1 cellular context compared by ENCODE assay signal in the genomic region with DNA sequence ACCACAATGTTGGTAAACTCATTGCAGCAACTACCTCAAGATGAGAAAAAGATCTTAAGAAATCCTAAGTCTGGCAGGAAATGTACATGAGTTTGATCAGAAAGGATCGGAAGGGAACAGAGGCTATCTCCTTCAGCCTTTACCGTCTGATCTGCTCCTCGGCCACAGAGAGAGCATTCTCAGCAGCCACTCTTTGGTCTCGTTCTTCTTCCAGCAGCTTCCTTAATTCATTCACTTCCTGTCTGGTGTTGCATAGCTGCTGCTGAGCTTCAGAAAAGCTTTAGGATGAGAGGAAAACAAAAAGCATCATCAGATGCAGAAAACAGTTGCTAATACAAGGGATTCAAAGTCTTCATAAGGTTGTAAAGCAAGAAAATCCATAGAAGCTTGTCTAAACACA.
TF ChIP-seq lines count a peak whose summit lies in the region.

No MANE protein-coding gene starts in this region.

TF ChIP-seq in HepG2, 621 proteins besides CTCF, POLR2A, EP300 and RAD21:
- TF ChIP-seq ZNF407 (CRISPR knock-in tag; IDR thresholded peaks at IDR 0.05; ENCODE audit: not compliant biosample characterization) (no peak), ZBTB7B (CRISPR knock-in tag; IDR thresholded peaks at IDR 0.05) (no peak), ARHGAP35 (CRISPR knock-in tag; IDR thresholded peaks at IDR 0.05; ENCODE audit: borderline replicate concordance) (no peak), RNF2 (conservative IDR thresholded peaks at IDR 0.05; ENCODE audit: low read depth) (no peak), ZNF17 (CRISPR knock-in tag; IDR thresholded peaks at IDR 0.05) (no peak), TBL1XR1 (IDR thresholded peaks at IDR 0.05; ENCODE audit: borderline replicate concordance, low read length, partially characterized antibody) (no peak), RORA (CRISPR knock-in tag; IDR thresholded peaks at IDR 0.05) (no peak), SATB2 (CRISPR knock-in tag; IDR thresholded peaks at IDR 0.05) (no peak), KDM2A (CRISPR knock-in tag; IDR thresholded peaks at IDR 0.05; ENCODE audit: borderline replicate concordance, low read depth) (no peak), MXI1 (IDR thresholded peaks at IDR 0.05; ENCODE audit: borderline replicate concordance, low read depth, low read length) (no peak)
- TF ChIP-seq, protein P1, sequence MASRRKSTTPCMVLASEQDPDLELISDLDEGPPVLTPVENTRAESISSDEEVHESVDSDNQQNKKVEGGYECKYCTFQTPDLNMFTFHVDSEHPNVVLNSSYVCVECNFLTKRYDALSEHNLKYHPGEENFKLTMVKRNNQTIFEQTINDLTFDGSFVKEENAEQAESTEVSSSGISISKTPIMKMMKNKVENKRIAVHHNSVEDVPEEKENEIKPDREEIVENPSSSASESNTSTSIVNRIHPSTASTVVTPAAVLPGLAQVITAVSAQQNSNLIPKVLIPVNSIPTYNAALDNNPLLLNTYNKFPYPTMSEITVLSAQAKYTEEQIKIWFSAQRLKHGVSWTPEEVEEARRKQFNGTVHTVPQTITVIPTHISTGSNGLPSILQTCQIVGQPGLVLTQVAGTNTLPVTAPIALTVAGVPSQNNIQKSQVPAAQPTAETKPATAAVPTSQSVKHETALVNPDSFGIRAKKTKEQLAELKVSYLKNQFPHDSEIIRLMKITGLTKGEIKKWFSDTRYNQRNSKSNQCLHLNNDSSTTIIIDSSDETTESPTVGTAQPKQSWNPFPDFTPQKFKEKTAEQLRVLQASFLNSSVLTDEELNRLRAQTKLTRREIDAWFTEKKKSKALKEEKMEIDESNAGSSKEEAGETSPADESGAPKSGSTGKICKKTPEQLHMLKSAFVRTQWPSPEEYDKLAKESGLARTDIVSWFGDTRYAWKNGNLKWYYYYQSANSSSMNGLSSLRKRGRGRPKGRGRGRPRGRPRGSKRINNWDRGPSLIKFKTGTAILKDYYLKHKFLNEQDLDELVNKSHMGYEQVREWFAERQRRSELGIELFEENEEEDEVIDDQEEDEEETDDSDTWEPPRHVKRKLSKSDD (CRISPR knock-in tag; IDR thresholded peaks at IDR 0.05; ENCODE audit: low read depth), result no peak
